In genomic region chr2:208415255-208415654, GRCh38 we compare ENCODE assay signal across 26 cellular contexts. TPM values are rescaled to one million over a fixed set of nuclear protein-coding genes. Genes with fewer than 3 reads are reported as not detected.
DNase-seq lines count a peak whose midpoint lies in the region; ATAC-seq lines count a peak whose summit lies in the region.
"Had no signal": no experiment of that assay in that cellular context is flagged by ENCODE, and none has a peak within 500 bp of the region (broad histone marks: within the 10 kb centered on the region; RNA-seq: fewer than 3 reads in every experiment).

No MANE protein-coding gene starts in this region.

- H3K27ac Mint-ChIP-seq in CD8-positive, alpha-beta memory T cell, result no peak overlapping the region
- H3K27ac Mint-ChIP-seq: activated naive CD4-positive, alpha-beta T cell treated with anti-CD3 and anti-CD28 coated beads for 36 hours; naive thymus-derived CD8-positive, alpha-beta T cell had no signal

- peaks cover 0 to 3% (median 0%) of the 10 kb centered on the region in 5 donors for H3K9me3 Mint-ChIP-seq in CD8-positive, alpha-beta memory T cell
- H3K9me3 Mint-ChIP-seq: activated naive CD4-positive, alpha-beta T cell treated with anti-CD3 and anti-CD28 coated beads for 36 hours had no signal

- no peaks in the 10 kb centered on the region for H3K4me1 ChIP-seq in CD8-positive, alpha-beta memory T cell (ENCODE audit: insufficient read depth, low read length)
- H3K4me1 ChIP-seq: esophagus muscularis mucosa, pancreas, sigmoid colon, SJCRH30, tibial nerve had no signal

- H3K27me3 Mint-ChIP-seq in CD8-positive, alpha-beta memory T cell, result peaks cover 0 to 16% of the 10 kb centered on the region in 2 donors

- intact Hi-C loops in Right ventricle myocardium superior (cut with DNase I), result no loop called here

- no peak overlapping the region for H3K27ac ChIP-seq in CD8-positive, alpha-beta memory T cell (ENCODE audit: low read depth, low read length)
- H3K27ac ChIP-seq: esophagus muscularis mucosa, pancreas, sigmoid colon, SJCRH30, tibial nerve had no signal

- no peak overlapping the region for H3K4me3 Mint-ChIP-seq in CD8-positive, alpha-beta memory T cell
- H3K4me3 Mint-ChIP-seq: activated naive CD4-positive, alpha-beta T cell treated with anti-CD3 and anti-CD28 coated beads for 36 hours; naive thymus-derived CD8-positive, alpha-beta T cell had no signal

- H3K4me1 Mint-ChIP-seq in CD8-positive, alpha-beta memory T cell, result no peaks in the 10 kb centered on the region
- H3K4me1 Mint-ChIP-seq: naive thymus-derived CD8-positive, alpha-beta T cell had no signal

- no peaks in the 10 kb centered on the region for H3K9me3 ChIP-seq in CD8-positive, alpha-beta memory T cell (ENCODE audit: low read length)
- H3K9me3 ChIP-seq: esophagus muscularis mucosa, pancreas, sigmoid colon, SJCRH30, tibial nerve had no signal

- CTCF ChIA-PET in CD8-positive, alpha-beta memory T cell (lab: Charles Lee), result no interaction called here

- peak; percentile 62 for ATAC-seq in GM18511 (IDR thresholded peaks at IDR 0.05; ENCODE audit: unreplicated experiment)
- peak; percentile 42 for ATAC-seq in GM19463 (IDR thresholded peaks at IDR 0.05; ENCODE audit: unreplicated experiment)
- ATAC-seq in HG02884 (IDR thresholded peaks at IDR 0.05; ENCODE audit: unreplicated experiment), result peak; percentile 47
- ATAC-seq in HG03469 (IDR thresholded peaks at IDR 0.05; ENCODE audit: unreplicated experiment), result peak; percentile 38
- no peak for ATAC-seq in Right ventricle myocardium superior (ENCODE audit: poor library complexity)
- no peak for ATAC-seq in GM21381 (IDR thresholded peaks at IDR 0.05; ENCODE audit: unreplicated experiment)
- ATAC-seq: left colon; naive thymus-derived CD8-positive, alpha-beta T cell; pancreas had no signal

- H3K27me3 ChIP-seq in CD8-positive, alpha-beta memory T cell (ENCODE audit: insufficient read depth, low read length, poor library complexity, severe bottlenecking), result no peaks in the 10 kb centered on the region
- H3K27me3 ChIP-seq: pancreas, sigmoid colon, SJCRH30, tibial nerve had no signal

- POLR2A ChIA-PET in CD8-positive, alpha-beta memory T cell (lab: Charles Lee), result no interaction called here

- no peak overlapping the region for H3K4me3 ChIP-seq in CD8-positive, alpha-beta memory T cell (ENCODE audit: low read length)
- H3K4me3 ChIP-seq: esophagus muscularis mucosa, pancreas, sigmoid colon, SJCRH30, tibial nerve had no signal

- DNase-seq in Right ventricle myocardium superior (no peak), DMS153 (lab: John Stamatoyannopoulos, UW) (no peak)
- DNase-seq in CD8-positive, alpha-beta memory T cell, result no peak
- DNase-seq: activated CD4-positive, alpha-beta T cell treated with anti-CD3 and anti-CD28 coated beads, Interleukin-2, amount 50 U/mL, for 48 hours; activated naive CD4-positive, alpha-beta T cell treated with anti-CD3 and anti-CD28 coated beads for 36 hours; aorta; effector CD8-positive, alpha-beta T cell; GOT3; left colon; naive thymus-derived CD8-positive, alpha-beta T cell; NCI-H1436; NCI-H2227 treated with DMSO at 0.1 percent for 48 hours; NCI-H774; OCI-M1; pancreas; sigmoid colon; SJCRH30; stimulated activated naive CD4-positive, alpha-beta T cell treated with Interleukin-2 at 50 U/mL for 16 hours had no signal

- H3K36me3 ChIP-seq in CD8-positive, alpha-beta memory T cell (ENCODE audit: insufficient read depth, low read length), result no peaks in the 10 kb centered on the region
- H3K36me3 ChIP-seq: esophagus muscularis mucosa, pancreas, sigmoid colon, SJCRH30, tibial nerve had no signal

- no peaks in the 10 kb centered on the region for H3K36me3 Mint-ChIP-seq in CD8-positive, alpha-beta memory T cell
- H3K36me3 Mint-ChIP-seq: naive thymus-derived CD8-positive, alpha-beta T cell had no signal

RNA-seq across cellular contexts. Expression of gene PTH2R, which starts 8.7 kb away (rescaled TPM):
- not detected for total RNA-seq in Right ventricle myocardium superior
- total RNA-seq in CD8-positive, alpha-beta memory T cell, result not detected
- polyA plus RNA-seq in CD8-positive, alpha-beta memory T cell, result not detected
- total RNA-seq: activated naive CD4-positive, alpha-beta T cell treated with anti-CD3 and anti-CD28 coated beads for 36 hours; mesenteric fat pad; tibial nerve had no signal
- polyA plus RNA-seq: aorta had no signal

Comparison
In these comparisons a context has a peak if more than half of its experiments do, and no peak if none do; other contexts are left out.
1. ATAC-seq: peak in GM18511 (single experiment), GM19463 (single experiment), HG02884 (single experiment) and HG03469 (single experiment); none in Right ventricle myocardium superior (single experiment) and GM21381 (single experiment).